7 cellular contexts compared by ENCODE assay signal in the genomic region with DNA sequence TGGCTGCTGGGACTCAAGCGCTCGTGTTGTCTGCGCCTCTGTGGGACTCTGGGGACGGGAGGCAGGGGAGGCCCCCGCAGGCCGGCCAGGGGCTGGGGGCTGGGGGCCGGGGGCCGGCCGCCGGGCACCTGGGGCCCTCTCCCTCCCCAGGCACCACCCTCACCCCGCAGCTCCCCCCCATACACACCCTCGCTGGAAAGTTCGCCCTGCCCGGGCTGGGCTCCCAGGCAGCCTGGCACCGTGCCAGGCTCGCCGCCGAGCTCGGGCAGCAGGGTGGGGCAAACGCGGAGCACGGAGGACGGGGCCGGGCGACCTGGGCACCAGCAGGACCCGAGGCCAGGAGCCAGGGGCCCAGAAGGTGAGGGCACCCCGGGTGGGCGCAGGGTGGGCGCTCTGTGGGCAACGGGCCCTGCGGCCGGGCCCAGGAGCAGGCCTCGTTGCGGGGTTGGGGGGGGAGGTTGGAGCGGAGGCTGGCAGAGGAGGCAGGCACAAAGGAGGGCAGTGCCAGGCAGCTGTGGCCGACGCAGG.
DNase-seq lines count a peak whose midpoint lies in the region; ATAC-seq, FAIRE-seq and TF ChIP-seq lines count a peak whose summit lies in the region.

No MANE protein-coding gene starts in this region.

- CTCF ChIA-PET in OCI-LY7 (lab: Charles Lee; ENCODE audit: unreplicated experiment), result interaction anchor here (1.7 kb wide), 1 partner anchor 17 kb away, joined by 6 read pairs; no protein-coding TSS in a partner anchor

- 0 to 2% methylated on average over 7 to 37 of the region's 37 CpGs for WGBS in pancreas, 2 donors

- H3K27me3 ChIP-seq in foreskin keratinocyte (no peaks in the 10 kb centered on the region), pancreas (no peaks in the 10 kb centered on the region)

- H3K27ac ChIP-seq in OCI-LY7 (ENCODE audit: low read depth, low read length, poor library complexity, severe bottlenecking), result peak overlapping the region; percentile 92
- H3K27ac ChIP-seq in foreskin keratinocyte, result peak overlapping the region; percentile 90
- peak overlapping the region; percentile 92 to 99 (median 98) for H3K27ac ChIP-seq in pancreas

- no peaks in the 10 kb centered on the region for H4K20me1 ChIP-seq in OCI-LY7 (ENCODE audit: insufficient read depth, low read length)

- H3K9me2 ChIP-seq in OCI-LY7 (ENCODE audit: insufficient read depth, low read length), result no peaks in the 10 kb centered on the region

- H3K79me2 ChIP-seq in OCI-LY7 (ENCODE audit: insufficient read depth, low read depth, low read length), result no peaks in the 10 kb centered on the region; the same call in 1 of the 2 replicates

- ATAC-seq in GM18505 (IDR thresholded peaks at IDR 0.05; ENCODE audit: unreplicated experiment) (peak; percentile 51), foreskin keratinocyte (peak; percentile 46), pancreas (peak; percentile 67 to 81 (median 76)), GM21576 (IDR thresholded peaks at IDR 0.05; ENCODE audit: unreplicated experiment) (no peak)

- no peaks in the 10 kb centered on the region for H3K36me3 ChIP-seq in OCI-LY7 (ENCODE audit: insufficient read depth, low read length)
- no peaks in the 10 kb centered on the region for H3K36me3 ChIP-seq in pancreas

- H3K4me2 ChIP-seq in OCI-LY7 (ENCODE audit: low read length), result peak overlapping the region; percentile 88

- TF ChIP-seq CTCF in OCI-LY7 (conservative IDR thresholded peaks at IDR 0.05; ENCODE audit: low read length) (no peak), foreskin keratinocyte (conservative IDR thresholded peaks at IDR 0.05) (no peak), pancreas (IDR thresholded peaks at IDR 0.05) (no peak)

- no TSS peak for BruUV-seq in OCI-LY7 (replicated peaks; lab: Mats Ljungman, UMichigan)

- H3K4me1 ChIP-seq in OCI-LY7 (ENCODE audit: insufficient read depth, low read length, poor library complexity, severe bottlenecking), result peaks cover 60% of the 10 kb centered on the region
- peaks cover 50% of the 10 kb centered on the region for H3K4me1 ChIP-seq in foreskin keratinocyte
- peaks cover 61 to 69% (median 68%) of the 10 kb centered on the region in 3 donors for H3K4me1 ChIP-seq in pancreas

- intact Hi-C loops in OCI-LY7 (cut with micrococcal nuclease; ENCODE audit: unreplicated experiment) (no loop called here), pancreas (cut with DNase I) (no loop called here)

- H2AFZ ChIP-seq in OCI-LY7 (ENCODE audit: low read length), result peak overlapping the region; percentile 83

- FAIRE-seq in pancreas (lab: Jason Lieb, UNC), result no peak

- H3K4me3 ChIP-seq in OCI-LY7 (ENCODE audit: low read depth, low read length, poor library complexity, severe bottlenecking), result peak overlapping the region; percentile 67
- peak overlapping the region; percentile 65 to 78 (median 73) for H3K4me3 ChIP-seq in pancreas

- DNase-seq in OCI-LY7 (ENCODE audit: low spot score) (peak; percentile 56), activated gamma-delta T cell treated with Interleukin-2 at 50 U/mL for 16 hours (peak; percentile 56), foreskin keratinocyte (peak in 1 of 2 donors; percentile 58), pancreas (peak; percentile 77 to 92 (median 88)), cortex of kidney (lab: John Stamatoyannopoulos, UW) (no peak)

- POLR2A ChIA-PET in OCI-LY7 (lab: Charles Lee), result interaction anchor here (0.8 to 1.3 kb wide), 3 partner anchors 17 to 41 kb away, joined by 3 to 6 read pairs (median 3); no protein-coding TSS in a partner anchor

- no peak for TF ChIP-seq POLR2A in GM18505 (IDR thresholded peaks at IDR 0.05; ENCODE audit: borderline replicate concordance, extremely low read depth, insufficient read depth, insufficient read length)

- H3K9me3 ChIP-seq in OCI-LY7 (ENCODE audit: low read length), result no peaks in the 10 kb centered on the region
- H3K9me3 ChIP-seq in pancreas, result no peaks in the 10 kb centered on the region
